In genomic region chr7:82286096-82286841, GRCh38 we compare ENCODE assay signal across 1 cellular context.
TF ChIP-seq lines count a peak whose summit lies in the region.

No MANE protein-coding gene starts in this region.

TF ChIP-seq in GM23338, 12 proteins besides CTCF, POLR2A, EP300 and RAD21 (continued from another document):
- TF ChIP-seq, protein P1, sequence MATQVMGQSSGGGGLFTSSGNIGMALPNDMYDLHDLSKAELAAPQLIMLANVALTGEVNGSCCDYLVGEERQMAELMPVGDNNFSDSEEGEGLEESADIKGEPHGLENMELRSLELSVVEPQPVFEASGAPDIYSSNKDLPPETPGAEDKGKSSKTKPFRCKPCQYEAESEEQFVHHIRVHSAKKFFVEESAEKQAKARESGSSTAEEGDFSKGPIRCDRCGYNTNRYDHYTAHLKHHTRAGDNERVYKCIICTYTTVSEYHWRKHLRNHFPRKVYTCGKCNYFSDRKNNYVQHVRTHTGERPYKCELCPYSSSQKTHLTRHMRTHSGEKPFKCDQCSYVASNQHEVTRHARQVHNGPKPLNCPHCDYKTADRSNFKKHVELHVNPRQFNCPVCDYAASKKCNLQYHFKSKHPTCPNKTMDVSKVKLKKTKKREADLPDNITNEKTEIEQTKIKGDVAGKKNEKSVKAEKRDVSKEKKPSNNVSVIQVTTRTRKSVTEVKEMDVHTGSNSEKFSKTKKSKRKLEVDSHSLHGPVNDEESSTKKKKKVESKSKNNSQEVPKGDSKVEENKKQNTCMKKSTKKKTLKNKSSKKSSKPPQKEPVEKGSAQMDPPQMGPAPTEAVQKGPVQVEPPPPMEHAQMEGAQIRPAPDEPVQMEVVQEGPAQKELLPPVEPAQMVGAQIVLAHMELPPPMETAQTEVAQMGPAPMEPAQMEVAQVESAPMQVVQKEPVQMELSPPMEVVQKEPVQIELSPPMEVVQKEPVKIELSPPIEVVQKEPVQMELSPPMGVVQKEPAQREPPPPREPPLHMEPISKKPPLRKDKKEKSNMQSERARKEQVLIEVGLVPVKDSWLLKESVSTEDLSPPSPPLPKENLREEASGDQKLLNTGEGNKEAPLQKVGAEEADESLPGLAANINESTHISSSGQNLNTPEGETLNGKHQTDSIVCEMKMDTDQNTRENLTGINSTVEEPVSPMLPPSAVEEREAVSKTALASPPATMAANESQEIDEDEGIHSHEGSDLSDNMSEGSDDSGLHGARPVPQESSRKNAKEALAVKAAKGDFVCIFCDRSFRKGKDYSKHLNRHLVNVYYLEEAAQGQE (IDR thresholded peaks at IDR 0.05; ENCODE audit: unreplicated experiment): no peak
- TF ChIP-seq ETS1 (IDR thresholded peaks at IDR 0.05) (no peak), NANOG (IDR thresholded peaks at IDR 0.05; ENCODE audit: borderline replicate concordance) (no peak), JUNB (IDR thresholded peaks at IDR 0.05; ENCODE audit: unreplicated experiment) (no peak), STAT1 (IDR thresholded peaks at IDR 0.05; ENCODE audit: unreplicated experiment) (no peak), ZNF114 (CRISPR knock-in tag; IDR thresholded peaks at IDR 0.05) (no peak)
- TF ChIP-seq, protein P2, sequence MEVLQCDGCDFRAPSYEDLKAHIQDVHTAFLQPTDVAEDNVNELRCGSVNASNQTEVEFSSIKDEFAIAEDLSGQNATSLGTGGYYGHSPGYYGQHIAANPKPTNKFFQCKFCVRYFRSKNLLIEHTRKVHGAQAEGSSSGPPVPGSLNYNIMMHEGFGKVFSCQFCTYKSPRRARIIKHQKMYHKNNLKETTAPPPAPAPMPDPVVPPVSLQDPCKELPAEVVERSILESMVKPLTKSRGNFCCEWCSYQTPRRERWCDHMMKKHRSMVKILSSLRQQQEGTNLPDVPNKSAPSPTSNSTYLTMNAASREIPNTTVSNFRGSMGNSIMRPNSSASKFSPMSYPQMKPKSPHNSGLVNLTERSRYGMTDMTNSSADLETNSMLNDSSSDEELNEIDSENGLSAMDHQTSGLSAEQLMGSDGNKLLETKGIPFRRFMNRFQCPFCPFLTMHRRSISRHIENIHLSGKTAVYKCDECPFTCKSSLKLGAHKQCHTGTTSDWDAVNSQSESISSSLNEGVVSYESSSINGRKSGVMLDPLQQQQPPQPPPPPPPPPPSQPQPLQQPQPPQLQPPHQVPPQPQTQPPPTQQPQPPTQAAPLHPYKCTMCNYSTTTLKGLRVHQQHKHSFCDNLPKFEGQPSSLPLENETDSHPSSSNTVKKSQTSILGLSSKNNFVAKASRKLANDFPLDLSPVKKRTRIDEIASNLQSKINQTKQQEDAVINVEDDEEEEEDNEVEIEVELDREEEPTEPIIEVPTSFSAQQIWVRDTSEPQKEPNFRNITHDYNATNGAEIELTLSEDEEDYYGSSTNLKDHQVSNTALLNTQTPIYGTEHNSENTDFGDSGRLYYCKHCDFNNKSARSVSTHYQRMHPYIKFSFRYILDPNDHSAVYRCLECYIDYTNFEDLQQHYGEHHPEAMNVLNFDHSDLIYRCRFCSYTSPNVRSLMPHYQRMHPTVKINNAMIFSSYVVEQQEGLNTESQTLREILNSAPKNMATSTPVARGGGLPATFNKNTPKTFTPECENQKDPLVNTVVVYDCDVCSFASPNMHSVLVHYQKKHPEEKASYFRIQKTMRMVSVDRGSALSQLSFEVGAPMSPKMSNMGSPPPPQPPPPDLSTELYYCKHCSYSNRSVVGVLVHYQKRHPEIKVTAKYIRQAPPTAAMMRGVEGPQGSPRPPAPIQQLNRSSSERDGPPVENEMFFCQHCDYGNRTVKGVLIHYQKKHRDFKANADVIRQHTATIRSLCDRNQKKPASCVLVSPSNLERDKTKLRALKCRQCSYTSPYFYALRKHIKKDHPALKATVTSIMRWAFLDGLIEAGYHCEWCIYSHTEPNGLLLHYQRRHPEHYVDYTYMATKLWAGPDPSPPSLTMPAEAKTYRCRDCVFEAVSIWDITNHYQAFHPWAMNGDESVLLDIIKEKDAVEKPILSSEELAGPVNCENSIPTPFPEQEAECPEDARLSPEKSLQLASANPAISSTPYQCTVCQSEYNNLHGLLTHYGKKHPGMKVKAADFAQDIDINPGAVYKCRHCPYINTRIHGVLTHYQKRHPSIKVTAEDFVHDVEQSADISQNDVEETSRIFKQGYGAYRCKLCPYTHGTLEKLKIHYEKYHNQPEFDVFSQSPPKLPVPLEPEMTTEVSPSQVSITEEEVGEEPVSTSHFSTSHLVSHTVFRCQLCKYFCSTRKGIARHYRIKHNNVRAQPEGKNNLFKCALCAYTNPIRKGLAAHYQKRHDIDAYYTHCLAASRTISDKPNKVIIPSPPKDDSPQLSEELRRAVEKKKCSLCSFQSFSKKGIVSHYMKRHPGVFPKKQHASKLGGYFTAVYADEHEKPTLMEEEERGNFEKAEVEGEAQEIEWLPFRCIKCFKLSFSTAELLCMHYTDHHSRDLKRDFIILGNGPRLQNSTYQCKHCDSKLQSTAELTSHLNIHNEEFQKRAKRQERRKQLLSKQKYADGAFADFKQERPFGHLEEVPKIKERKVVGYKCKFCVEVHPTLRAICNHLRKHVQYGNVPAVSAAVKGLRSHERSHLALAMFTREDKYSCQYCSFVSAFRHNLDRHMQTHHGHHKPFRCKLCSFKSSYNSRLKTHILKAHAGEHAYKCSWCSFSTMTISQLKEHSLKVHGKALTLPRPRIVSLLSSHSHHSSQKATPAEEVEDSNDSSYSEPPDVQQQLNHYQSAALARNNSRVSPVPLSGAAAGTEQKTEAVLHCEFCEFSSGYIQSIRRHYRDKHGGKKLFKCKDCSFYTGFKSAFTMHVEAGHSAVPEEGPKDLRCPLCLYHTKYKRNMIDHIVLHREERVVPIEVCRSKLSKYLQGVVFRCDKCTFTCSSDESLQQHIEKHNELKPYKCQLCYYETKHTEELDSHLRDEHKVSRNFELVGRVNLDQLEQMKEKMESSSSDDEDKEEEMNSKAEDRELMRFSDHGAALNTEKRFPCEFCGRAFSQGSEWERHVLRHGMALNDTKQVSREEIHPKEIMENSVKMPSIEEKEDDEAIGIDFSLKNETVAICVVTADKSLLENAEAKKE (CRISPR knock-in tag; IDR thresholded peaks at IDR 0.05): no peak
TF ChIP-seq in GM23338: peak in this region for 0.
